Comparison of ENCODE assay signal across 1 cellular context in the genomic region with DNA sequence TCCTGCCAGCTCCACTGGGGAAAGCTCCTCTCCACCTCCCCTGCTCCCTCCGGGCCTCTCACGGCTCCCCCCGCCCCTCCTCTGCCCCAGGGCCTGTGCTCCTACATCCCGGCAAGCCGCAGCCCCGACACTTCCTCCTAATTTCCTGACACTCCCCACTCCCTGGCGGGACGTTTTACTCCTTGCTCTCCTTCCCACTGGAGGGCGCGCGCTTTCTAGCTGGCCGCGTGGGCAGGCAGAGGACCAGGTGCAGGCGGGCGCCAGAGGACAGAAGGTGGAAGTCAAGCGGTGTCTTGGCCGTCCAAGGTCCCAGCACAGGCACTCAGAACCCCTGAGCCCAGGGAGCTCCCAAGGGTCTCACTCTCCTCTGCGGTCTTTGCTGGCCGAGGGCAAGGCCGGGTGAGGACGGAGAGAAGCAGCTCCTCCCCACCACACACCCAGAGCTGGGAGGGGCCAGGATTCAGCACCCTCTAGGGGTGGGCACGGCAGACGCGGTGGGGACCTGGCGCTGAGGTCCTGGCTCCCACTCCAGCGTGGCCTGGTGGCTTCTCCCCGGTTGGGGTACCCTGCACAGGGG.
A peak's percentile ranks its signal among the peaks of the same experiment; 100 is the strongest.
TF ChIP-seq lines count a peak whose summit lies in the region.

No MANE protein-coding gene starts in this region.

TF ChIP-seq in K562, 482 proteins besides CTCF, POLR2A, EP300 and RAD21 (continued from another document and continues in another):
- TF ChIP-seq SNIP1 (IDR thresholded peaks at IDR 0.05; ENCODE audit: low read depth): no peak
- no peak for TF ChIP-seq SAFB (IDR thresholded peaks at IDR 0.05; ENCODE audit: borderline replicate concordance, low read depth, low read length)
- no peak for TF ChIP-seq PYGO2 (tag; IDR thresholded peaks at IDR 0.05)
- TF ChIP-seq, protein P1, sequence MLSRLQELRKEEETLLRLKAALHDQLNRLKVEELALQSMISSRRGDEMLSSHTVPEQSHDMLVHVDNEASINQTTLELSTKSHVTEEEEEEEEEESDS (CRISPR knock-in tag; IDR thresholded peaks at IDR 0.05): no peak
- TF ChIP-seq TARDBP (IDR thresholded peaks at IDR 0.05): no peak
- no peak for TF ChIP-seq ERF (CRISPR knock-in tag; IDR thresholded peaks at IDR 0.05)
- no peak for TF ChIP-seq TCF7 (IDR thresholded peaks at IDR 0.05; ENCODE audit: borderline replicate concordance)
- no peak; the same call in 1 of the 2 replicates for TF ChIP-seq SMAD4 (CRISPR knock-in tag; conservative IDR thresholded peaks at IDR 0.05)
- no peak for TF ChIP-seq ZNF586 (CRISPR knock-in tag; conservative IDR thresholded peaks at IDR 0.05)
- TF ChIP-seq ZNF134 (CRISPR knock-in tag; conservative IDR thresholded peaks at IDR 0.05): no peak
- TF ChIP-seq, protein P2, sequence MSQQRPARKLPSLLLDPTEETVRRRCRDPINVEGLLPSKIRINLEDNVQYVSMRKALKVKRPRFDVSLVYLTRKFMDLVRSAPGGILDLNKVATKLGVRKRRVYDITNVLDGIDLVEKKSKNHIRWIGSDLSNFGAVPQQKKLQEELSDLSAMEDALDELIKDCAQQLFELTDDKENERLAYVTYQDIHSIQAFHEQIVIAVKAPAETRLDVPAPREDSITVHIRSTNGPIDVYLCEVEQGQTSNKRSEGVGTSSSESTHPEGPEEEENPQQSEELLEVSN (IDR thresholded peaks at IDR 0.05; ENCODE audit: borderline replicate concordance in 1 of 2, extremely low read depth in 1 of 2, insufficient read depth in 1 of 2, insufficient read length in 1 of 2, low read depth in 1 of 2, low read length in 1 of 2, poor library complexity in 1 of 2, severe bottlenecking in 1 of 2): no peak
- TF ChIP-seq, protein P3, sequence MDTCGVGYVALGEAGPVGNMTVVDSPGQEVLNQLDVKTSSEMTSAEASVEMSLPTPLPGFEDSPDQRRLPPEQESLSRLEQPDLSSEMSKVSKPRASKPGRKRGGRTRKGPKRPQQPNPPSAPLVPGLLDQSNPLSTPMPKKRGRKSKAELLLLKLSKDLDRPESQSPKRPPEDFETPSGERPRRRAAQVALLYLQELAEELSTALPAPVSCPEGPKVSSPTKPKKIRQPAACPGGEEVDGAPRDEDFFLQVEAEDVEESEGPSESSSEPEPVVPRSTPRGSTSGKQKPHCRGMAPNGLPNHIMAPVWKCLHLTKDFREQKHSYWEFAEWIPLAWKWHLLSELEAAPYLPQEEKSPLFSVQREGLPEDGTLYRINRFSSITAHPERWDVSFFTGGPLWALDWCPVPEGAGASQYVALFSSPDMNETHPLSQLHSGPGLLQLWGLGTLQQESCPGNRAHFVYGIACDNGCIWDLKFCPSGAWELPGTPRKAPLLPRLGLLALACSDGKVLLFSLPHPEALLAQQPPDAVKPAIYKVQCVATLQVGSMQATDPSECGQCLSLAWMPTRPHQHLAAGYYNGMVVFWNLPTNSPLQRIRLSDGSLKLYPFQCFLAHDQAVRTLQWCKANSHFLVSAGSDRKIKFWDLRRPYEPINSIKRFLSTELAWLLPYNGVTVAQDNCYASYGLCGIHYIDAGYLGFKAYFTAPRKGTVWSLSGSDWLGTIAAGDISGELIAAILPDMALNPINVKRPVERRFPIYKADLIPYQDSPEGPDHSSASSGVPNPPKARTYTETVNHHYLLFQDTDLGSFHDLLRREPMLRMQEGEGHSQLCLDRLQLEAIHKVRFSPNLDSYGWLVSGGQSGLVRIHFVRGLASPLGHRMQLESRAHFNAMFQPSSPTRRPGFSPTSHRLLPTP (IDR thresholded peaks at IDR 0.05; ENCODE audit: borderline replicate concordance, extremely low read depth, insufficient read length): no peak
- TF ChIP-seq MAFK (IDR thresholded peaks at IDR 0.05; ENCODE audit: low read length): no peak
- no peak for TF ChIP-seq TFAM (CRISPR knock-in tag; conservative IDR thresholded peaks at IDR 0.05)
- TF ChIP-seq ZFP36 (IDR thresholded peaks at IDR 0.05; ENCODE audit: low read depth, low read length, partially characterized antibody): no peak
- no peak for TF ChIP-seq KLF13 (tag; IDR thresholded peaks at IDR 0.05; ENCODE audit: borderline replicate concordance, low read depth)
- no peak for TF ChIP-seq XRCC5 (IDR thresholded peaks at IDR 0.05; ENCODE audit: low read depth, low read length)
- TF ChIP-seq GTF2A2 (tag; IDR thresholded peaks at IDR 0.05): no peak
- no peak for TF ChIP-seq PRPF4 (IDR thresholded peaks at IDR 0.05; ENCODE audit: insufficient read depth, low read depth, low read length, poor library complexity, severe bottlenecking)
- no peak for TF ChIP-seq ZNF436 (CRISPR knock-in tag; IDR thresholded peaks at IDR 0.05)
- TF ChIP-seq BACH1 (tag; IDR thresholded peaks at IDR 0.05): no peak
- TF ChIP-seq, protein P4, sequence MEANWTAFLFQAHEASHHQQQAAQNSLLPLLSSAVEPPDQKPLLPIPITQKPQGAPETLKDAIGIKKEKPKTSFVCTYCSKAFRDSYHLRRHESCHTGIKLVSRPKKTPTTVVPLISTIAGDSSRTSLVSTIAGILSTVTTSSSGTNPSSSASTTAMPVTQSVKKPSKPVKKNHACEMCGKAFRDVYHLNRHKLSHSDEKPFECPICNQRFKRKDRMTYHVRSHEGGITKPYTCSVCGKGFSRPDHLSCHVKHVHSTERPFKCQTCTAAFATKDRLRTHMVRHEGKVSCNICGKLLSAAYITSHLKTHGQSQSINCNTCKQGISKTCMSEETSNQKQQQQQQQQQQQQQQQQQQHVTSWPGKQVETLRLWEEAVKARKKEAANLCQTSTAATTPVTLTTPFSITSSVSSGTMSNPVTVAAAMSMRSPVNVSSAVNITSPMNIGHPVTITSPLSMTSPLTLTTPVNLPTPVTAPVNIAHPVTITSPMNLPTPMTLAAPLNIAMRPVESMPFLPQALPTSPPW (CRISPR knock-in tag; IDR thresholded peaks at IDR 0.05): peak; percentile 70
- no peak for TF ChIP-seq ZNF23 (CRISPR knock-in tag; IDR thresholded peaks at IDR 0.05)
- TF ChIP-seq RBM34 (IDR thresholded peaks at IDR 0.05; ENCODE audit: borderline replicate concordance, insufficient read depth, low read length): no peak
- no peak for TF ChIP-seq OTX1 (CRISPR knock-in tag; IDR thresholded peaks at IDR 0.05)
- no peak for TF ChIP-seq CREB1 (IDR thresholded peaks at IDR 0.05)
- no peak for TF ChIP-seq CREB1 (CRISPR knock-in tag; IDR thresholded peaks at IDR 0.05)
- TF ChIP-seq ESRRB (CRISPR knock-in tag; IDR thresholded peaks at IDR 0.05; ENCODE audit: borderline replicate concordance): no peak
- no peak for TF ChIP-seq SRF (CRISPR knock-in tag; IDR thresholded peaks at IDR 0.05)
- TF ChIP-seq ZNF764 (CRISPR knock-in tag; IDR thresholded peaks at IDR 0.05; ENCODE audit: low read depth): no peak
- TF ChIP-seq ZNF551 (CRISPR knock-in tag; IDR thresholded peaks at IDR 0.05): no peak
- no peak for TF ChIP-seq IRF2 (CRISPR knock-in tag; IDR thresholded peaks at IDR 0.05)
- 0 out of 2 replicates have a peak, but pooled peaks have one; percentile 21 for TF ChIP-seq SMARCE1 (IDR thresholded peaks at IDR 0.05)
- TF ChIP-seq, protein P5, sequence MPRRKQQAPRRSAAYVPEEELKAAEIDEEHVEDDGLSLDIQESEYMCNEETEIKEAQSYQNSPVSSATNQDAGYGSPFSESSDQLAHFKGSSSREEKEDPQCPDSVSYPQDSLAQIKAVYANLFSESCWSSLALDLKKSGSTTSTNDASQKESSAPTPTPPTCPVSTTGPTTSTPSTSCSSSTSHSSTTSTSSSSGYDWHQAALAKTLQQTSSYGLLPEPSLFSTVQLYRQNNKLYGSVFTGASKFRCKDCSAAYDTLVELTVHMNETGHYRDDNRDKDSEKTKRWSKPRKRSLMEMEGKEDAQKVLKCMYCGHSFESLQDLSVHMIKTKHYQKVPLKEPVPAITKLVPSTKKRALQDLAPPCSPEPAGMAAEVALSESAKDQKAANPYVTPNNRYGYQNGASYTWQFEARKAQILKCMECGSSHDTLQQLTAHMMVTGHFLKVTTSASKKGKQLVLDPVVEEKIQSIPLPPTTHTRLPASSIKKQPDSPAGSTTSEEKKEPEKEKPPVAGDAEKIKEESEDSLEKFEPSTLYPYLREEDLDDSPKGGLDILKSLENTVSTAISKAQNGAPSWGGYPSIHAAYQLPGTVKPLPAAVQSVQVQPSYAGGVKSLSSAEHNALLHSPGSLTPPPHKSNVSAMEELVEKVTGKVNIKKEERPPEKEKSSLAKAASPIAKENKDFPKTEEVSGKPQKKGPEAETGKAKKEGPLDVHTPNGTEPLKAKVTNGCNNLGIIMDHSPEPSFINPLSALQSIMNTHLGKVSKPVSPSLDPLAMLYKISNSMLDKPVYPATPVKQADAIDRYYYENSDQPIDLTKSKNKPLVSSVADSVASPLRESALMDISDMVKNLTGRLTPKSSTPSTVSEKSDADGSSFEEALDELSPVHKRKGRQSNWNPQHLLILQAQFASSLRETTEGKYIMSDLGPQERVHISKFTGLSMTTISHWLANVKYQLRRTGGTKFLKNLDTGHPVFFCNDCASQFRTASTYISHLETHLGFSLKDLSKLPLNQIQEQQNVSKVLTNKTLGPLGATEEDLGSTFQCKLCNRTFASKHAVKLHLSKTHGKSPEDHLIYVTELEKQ (CRISPR knock-in tag; IDR thresholded peaks at IDR 0.05): no peak
- TF ChIP-seq, protein P6, sequence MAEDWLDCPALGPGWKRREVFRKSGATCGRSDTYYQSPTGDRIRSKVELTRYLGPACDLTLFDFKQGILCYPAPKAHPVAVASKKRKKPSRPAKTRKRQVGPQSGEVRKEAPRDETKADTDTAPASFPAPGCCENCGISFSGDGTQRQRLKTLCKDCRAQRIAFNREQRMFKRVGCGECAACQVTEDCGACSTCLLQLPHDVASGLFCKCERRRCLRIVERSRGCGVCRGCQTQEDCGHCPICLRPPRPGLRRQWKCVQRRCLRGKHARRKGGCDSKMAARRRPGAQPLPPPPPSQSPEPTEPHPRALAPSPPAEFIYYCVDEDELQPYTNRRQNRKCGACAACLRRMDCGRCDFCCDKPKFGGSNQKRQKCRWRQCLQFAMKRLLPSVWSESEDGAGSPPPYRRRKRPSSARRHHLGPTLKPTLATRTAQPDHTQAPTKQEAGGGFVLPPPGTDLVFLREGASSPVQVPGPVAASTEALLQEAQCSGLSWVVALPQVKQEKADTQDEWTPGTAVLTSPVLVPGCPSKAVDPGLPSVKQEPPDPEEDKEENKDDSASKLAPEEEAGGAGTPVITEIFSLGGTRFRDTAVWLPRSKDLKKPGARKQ (CRISPR knock-in tag; IDR thresholded peaks at IDR 0.05): no peak
- TF ChIP-seq, protein P7, sequence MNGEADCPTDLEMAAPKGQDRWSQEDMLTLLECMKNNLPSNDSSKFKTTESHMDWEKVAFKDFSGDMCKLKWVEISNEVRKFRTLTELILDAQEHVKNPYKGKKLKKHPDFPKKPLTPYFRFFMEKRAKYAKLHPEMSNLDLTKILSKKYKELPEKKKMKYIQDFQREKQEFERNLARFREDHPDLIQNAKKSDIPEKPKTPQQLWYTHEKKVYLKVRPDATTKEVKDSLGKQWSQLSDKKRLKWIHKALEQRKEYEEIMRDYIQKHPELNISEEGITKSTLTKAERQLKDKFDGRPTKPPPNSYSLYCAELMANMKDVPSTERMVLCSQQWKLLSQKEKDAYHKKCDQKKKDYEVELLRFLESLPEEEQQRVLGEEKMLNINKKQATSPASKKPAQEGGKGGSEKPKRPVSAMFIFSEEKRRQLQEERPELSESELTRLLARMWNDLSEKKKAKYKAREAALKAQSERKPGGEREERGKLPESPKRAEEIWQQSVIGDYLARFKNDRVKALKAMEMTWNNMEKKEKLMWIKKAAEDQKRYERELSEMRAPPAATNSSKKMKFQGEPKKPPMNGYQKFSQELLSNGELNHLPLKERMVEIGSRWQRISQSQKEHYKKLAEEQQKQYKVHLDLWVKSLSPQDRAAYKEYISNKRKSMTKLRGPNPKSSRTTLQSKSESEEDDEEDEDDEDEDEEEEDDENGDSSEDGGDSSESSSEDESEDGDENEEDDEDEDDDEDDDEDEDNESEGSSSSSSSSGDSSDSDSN (IDR thresholded peaks at IDR 0.05; ENCODE audit: borderline replicate concordance in 1 of 2, low read depth in 2 of 2, low read length in 2 of 2): no peak
- TF ChIP-seq NR2C1 (IDR thresholded peaks at IDR 0.05): no peak
- no peak for TF ChIP-seq NR2C1 (tag; IDR thresholded peaks at IDR 0.05)
- no peak for TF ChIP-seq PHB2 (IDR thresholded peaks at IDR 0.05; ENCODE audit: low read depth)
- TF ChIP-seq KLF1 (tag; IDR thresholded peaks at IDR 0.05): no peak
- peak; percentile 71 for TF ChIP-seq L3MBTL2 (IDR thresholded peaks at IDR 0.05)
- no peak for TF ChIP-seq PTRF (tag; IDR thresholded peaks at IDR 0.05)
- TF ChIP-seq FOXJ2 (tag; IDR thresholded peaks at IDR 0.05): no peak
- no peak for TF ChIP-seq SMAD3 (CRISPR knock-in tag; conservative IDR thresholded peaks at IDR 0.05)
- no peak for TF ChIP-seq ZNF76 (CRISPR knock-in tag; IDR thresholded peaks at IDR 0.05; ENCODE audit: borderline replicate concordance)
- TF ChIP-seq NELFE (IDR thresholded peaks at IDR 0.05; ENCODE audit: insufficient read depth, insufficient read length): no peak
- TF ChIP-seq ZNF184 (CRISPR knock-in tag; IDR thresholded peaks at IDR 0.05): no peak
- TF ChIP-seq, protein P8, sequence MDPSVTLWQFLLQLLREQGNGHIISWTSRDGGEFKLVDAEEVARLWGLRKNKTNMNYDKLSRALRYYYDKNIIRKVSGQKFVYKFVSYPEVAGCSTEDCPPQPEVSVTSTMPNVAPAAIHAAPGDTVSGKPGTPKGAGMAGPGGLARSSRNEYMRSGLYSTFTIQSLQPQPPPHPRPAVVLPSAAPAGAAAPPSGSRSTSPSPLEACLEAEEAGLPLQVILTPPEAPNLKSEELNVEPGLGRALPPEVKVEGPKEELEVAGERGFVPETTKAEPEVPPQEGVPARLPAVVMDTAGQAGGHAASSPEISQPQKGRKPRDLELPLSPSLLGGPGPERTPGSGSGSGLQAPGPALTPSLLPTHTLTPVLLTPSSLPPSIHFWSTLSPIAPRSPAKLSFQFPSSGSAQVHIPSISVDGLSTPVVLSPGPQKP (CRISPR knock-in tag; IDR thresholded peaks at IDR 0.05): no peak
- TF ChIP-seq HMG20B (CRISPR knock-in tag; IDR thresholded peaks at IDR 0.05): no peak
- TF ChIP-seq CREM (IDR thresholded peaks at IDR 0.05; ENCODE audit: low read depth): peak; percentile 45
- TF ChIP-seq DPF2 (IDR thresholded peaks at IDR 0.05): no peak
- no peak for TF ChIP-seq ARID2 (IDR thresholded peaks at IDR 0.05)
- no peak for TF ChIP-seq NEUROD1 (IDR thresholded peaks at IDR 0.05; ENCODE audit: borderline replicate concordance, low read depth, low read length, partially characterized antibody)
- TF ChIP-seq ZNF143 (CRISPR knock-in tag; IDR thresholded peaks at IDR 0.05): no peak
- no peak for TF ChIP-seq MAFG (tag; conservative IDR thresholded peaks at IDR 0.05)
- TF ChIP-seq CSDE1 (IDR thresholded peaks at IDR 0.05): no peak
- TF ChIP-seq, protein P9, sequence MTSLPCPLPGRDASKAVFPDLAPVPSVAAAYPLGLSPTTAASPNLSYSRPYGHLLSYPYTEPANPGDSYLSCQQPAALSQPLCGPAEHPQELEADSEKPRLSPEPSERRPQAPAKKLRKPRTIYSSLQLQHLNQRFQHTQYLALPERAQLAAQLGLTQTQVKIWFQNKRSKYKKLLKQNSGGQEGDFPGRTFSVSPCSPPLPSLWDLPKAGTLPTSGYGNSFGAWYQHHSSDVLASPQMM (CRISPR knock-in tag; IDR thresholded peaks at IDR 0.05): no peak
- no peak for TF ChIP-seq TAF15 (IDR thresholded peaks at IDR 0.05; ENCODE audit: low read depth, low read length)
- TF ChIP-seq MTA2 (IDR thresholded peaks at IDR 0.05; ENCODE audit: low read depth): no peak
- no peak for TF ChIP-seq ZNF324 (CRISPR knock-in tag; IDR thresholded peaks at IDR 0.05)
- no peak for TF ChIP-seq WHSC1 (IDR thresholded peaks at IDR 0.05; ENCODE audit: low read length)
- TF ChIP-seq POLR2H (tag; IDR thresholded peaks at IDR 0.05; ENCODE audit: low read depth): no peak
- no peak for TF ChIP-seq ZNF3 (CRISPR knock-in tag; IDR thresholded peaks at IDR 0.05)
- no peak for TF ChIP-seq ASH1L (IDR thresholded peaks at IDR 0.05; ENCODE audit: borderline replicate concordance, low read depth, partially characterized antibody)
- TF ChIP-seq SREBF2 (CRISPR knock-in tag; IDR thresholded peaks at IDR 0.05): no peak
- TF ChIP-seq MEF2D (tag; conservative IDR thresholded peaks at IDR 0.05; ENCODE audit: low read depth): no peak
